ENCODE assay signal across 9 cellular contexts in genomic region chr6:113565306-113565705, GRCh38.
A peak's percentile ranks its signal among the peaks of the same experiment; 100 is the strongest.
DNase-seq lines count a peak whose midpoint lies in the region; ATAC-seq and TF ChIP-seq lines count a peak whose summit lies in the region.
"Had no signal": no experiment of that assay in that cellular context is flagged by ENCODE, and none has a peak within 500 bp of the region (broad histone marks: within the 10 kb centered on the region; RNA-seq: fewer than 3 reads in every experiment).

No MANE protein-coding gene starts in this region.

- no peaks in the 10 kb centered on the region for H3K36me3 Mint-ChIP-seq in stimulated activated naive B cell treated with anti-CD40 and anti-IgM and Interleukin-4, amounts not matched to agents 10 μg/mL and 1 μg/mL and 100 μg/mL, for 72 hours

- H3K27me3 ChIP-seq in Peyer's patch: no peaks in the 10 kb centered on the region
- H3K27me3 ChIP-seq: BLaER1 had no signal

- POLR2A ChIA-PET in AG04449 (lab: Yijun Ruan, JAX): interaction anchor here (0.5 to 1.1 kb wide), 2 partner anchors 294 to 436 kb away, joined by 3 read pairs; no protein-coding TSS in a partner anchor

- peak overlapping the region; percentile 2; the same call in 1 of the 2 replicates for H3K4me3 ChIP-seq in AG04449 (ENCODE audit: low read depth, low read length)
- no peak overlapping the region for H3K4me3 ChIP-seq in Peyer's patch
- peak overlapping the region; percentile 33 for H3K4me3 ChIP-seq in fibroblast of villous mesenchyme (ENCODE audit: low read depth, low read length)
- H3K4me3 ChIP-seq: BLaER1 had no signal

- ATAC-seq in omental fat pad (ENCODE audit: low FRiP score): peak; percentile 14
- no peak for ATAC-seq in HG03025 (IDR thresholded peaks at IDR 0.05; ENCODE audit: low FRiP score, unreplicated experiment)
- no peak for ATAC-seq in stimulated activated naive B cell treated with anti-CD40 and anti-IgM and Interleukin-4, amounts not matched to agents 10 μg/mL and 1 μg/mL and 100 μg/mL, for 72 hours (replicated peaks)

- no peaks in the 10 kb centered on the region for H3K9me3 ChIP-seq in Peyer's patch
- H3K9me3 ChIP-seq: BLaER1 had no signal

- H3K4me1 Mint-ChIP-seq in stimulated activated naive B cell treated with anti-CD40 and anti-IgM and Interleukin-4, amounts not matched to agents 10 μg/mL and 1 μg/mL and 100 μg/mL, for 72 hours: peaks cover 15 to 33% of the 10 kb centered on the region in 2 donors

- H3K4me1 ChIP-seq in Peyer's patch: no peaks in the 10 kb centered on the region

- peak overlapping the region in 3 of 4 donors; percentile 44 to 75 (median 52) for H3K27ac ChIP-seq in Peyer's patch

- H3K27me3 Mint-ChIP-seq in stimulated activated naive B cell treated with anti-CD40 and anti-IgM and Interleukin-4, amounts not matched to agents 10 μg/mL and 1 μg/mL and 100 μg/mL, for 72 hours: peaks cover 0 to 5% of the 10 kb centered on the region in 2 donors

- no peak for TF ChIP-seq CTCF in AG04449 (IDR thresholded peaks at IDR 0.05; ENCODE audit: insufficient read depth, low read length, missing control alignments)
- TF ChIP-seq CTCF in Peyer's patch (IDR thresholded peaks at IDR 0.05): no peak
- TF ChIP-seq CTCF in fibroblast of villous mesenchyme (IDR thresholded peaks at IDR 0.05; ENCODE audit: insufficient read depth, low read depth, low read length): no peak
- no peak for TF ChIP-seq CTCF in omental fat pad (IDR thresholded peaks at IDR 0.05)

- no peak overlapping the region for H3K4me3 Mint-ChIP-seq in stimulated activated naive B cell treated with anti-CD40 and anti-IgM and Interleukin-4, amounts not matched to agents 10 μg/mL and 1 μg/mL and 100 μg/mL, for 72 hours

- no peak overlapping the region for H3K27ac Mint-ChIP-seq in stimulated activated naive B cell treated with anti-CD40 and anti-IgM and Interleukin-4, amounts not matched to agents 10 μg/mL and 1 μg/mL and 100 μg/mL, for 72 hours

- CTCF ChIA-PET in AG04449 (lab: Yijun Ruan, JAX): no interaction called here

- H3K36me3 ChIP-seq in Peyer's patch: no peaks in the 10 kb centered on the region
- H3K36me3 ChIP-seq: BLaER1 had no signal

- no peaks in the 10 kb centered on the region for H3K9me3 Mint-ChIP-seq in stimulated activated naive B cell treated with anti-CD40 and anti-IgM and Interleukin-4, amounts not matched to agents 10 μg/mL and 1 μg/mL and 100 μg/mL, for 72 hours

- no peak for TF ChIP-seq POLR2A in Peyer's patch (IDR thresholded peaks at IDR 0.05)

- DNase-seq in AG04449 (ENCODE audit: low read depth, low spot score): no peak
- DNase-seq in Peyer's patch: no peak
- peak; percentile 95 for DNase-seq in fibroblast of villous mesenchyme (ENCODE audit: low read depth)
- DNase-seq in omental fat pad (ENCODE audit: low spot score): no peak
- DNase-seq in activated CD4-positive, CD25-positive, alpha-beta regulatory T cell (lab: John Stamatoyannopoulos, UW): no peak
- DNase-seq in NCI-H1436 (lab: John Stamatoyannopoulos, UW): no peak
- DNase-seq in stimulated activated naive B cell treated with anti-CD40 and anti-IgM and Interleukin-4, amounts not matched to agents 10 μg/mL and 1 μg/mL and 100 μg/mL, for 72 hours: no peak

Comparison
In these comparisons a context has a peak if more than half of its experiments do, and no peak if none do; other contexts are left out.
1. H3K4me3 ChIP-seq: peak in AG04449 (single experiment) and fibroblast of villous mesenchyme (single experiment); none in Peyer's patch (0 of 4).